In genomic region chr3:186182850-186183249, GRCh38 we compare ENCODE assay signal across 1 cellular context.
A peak's percentile ranks its signal among the peaks of the same experiment; 100 is the strongest.
TF ChIP-seq lines count a peak whose summit lies in the region.

No MANE protein-coding gene starts in this region.

TF ChIP-seq in K562, 482 proteins besides CTCF, POLR2A, EP300 and RAD21 (continued from another document):
- TF ChIP-seq ATF6 (CRISPR knock-in tag; IDR thresholded peaks at IDR 0.05): no peak
- no peak for TF ChIP-seq TAF9B (IDR thresholded peaks at IDR 0.05; ENCODE audit: partially characterized antibody)
- no peak for TF ChIP-seq ZNF592 (IDR thresholded peaks at IDR 0.05)
- no peak for TF ChIP-seq ZNF668 (CRISPR knock-in tag; IDR thresholded peaks at IDR 0.05)
- no peak for TF ChIP-seq HMGN3 (IDR thresholded peaks at IDR 0.05; ENCODE audit: borderline replicate concordance, extremely low read depth, insufficient read length, low read depth, low read length)
- peak; percentile 34; the same call in 1 of the 2 replicates for TF ChIP-seq ZNF589 (CRISPR knock-in tag; IDR thresholded peaks at IDR 0.05; ENCODE audit: low read depth)
- TF ChIP-seq GABPA (tag; conservative IDR thresholded peaks at IDR 0.05; ENCODE audit: low read depth): 0 out of 2 replicates have a peak, but pooled peaks have one; percentile 30
- peak; percentile 53; the same call in 1 of the 2 replicates for TF ChIP-seq CXXC5 (CRISPR knock-in tag; IDR thresholded peaks at IDR 0.05)
- TF ChIP-seq ATF3 (IDR thresholded peaks at IDR 0.05): peak; percentile 30; the same call in 1 of the 2 replicates
- no peak for TF ChIP-seq ATF3 (CRISPR knock-in tag; conservative IDR thresholded peaks at IDR 0.05)
- TF ChIP-seq PTTG1 (tag; IDR thresholded peaks at IDR 0.05; ENCODE audit: low read depth): no peak
TF ChIP-seq in K562: peak in this region for 10.
